In the genomic region with DNA sequence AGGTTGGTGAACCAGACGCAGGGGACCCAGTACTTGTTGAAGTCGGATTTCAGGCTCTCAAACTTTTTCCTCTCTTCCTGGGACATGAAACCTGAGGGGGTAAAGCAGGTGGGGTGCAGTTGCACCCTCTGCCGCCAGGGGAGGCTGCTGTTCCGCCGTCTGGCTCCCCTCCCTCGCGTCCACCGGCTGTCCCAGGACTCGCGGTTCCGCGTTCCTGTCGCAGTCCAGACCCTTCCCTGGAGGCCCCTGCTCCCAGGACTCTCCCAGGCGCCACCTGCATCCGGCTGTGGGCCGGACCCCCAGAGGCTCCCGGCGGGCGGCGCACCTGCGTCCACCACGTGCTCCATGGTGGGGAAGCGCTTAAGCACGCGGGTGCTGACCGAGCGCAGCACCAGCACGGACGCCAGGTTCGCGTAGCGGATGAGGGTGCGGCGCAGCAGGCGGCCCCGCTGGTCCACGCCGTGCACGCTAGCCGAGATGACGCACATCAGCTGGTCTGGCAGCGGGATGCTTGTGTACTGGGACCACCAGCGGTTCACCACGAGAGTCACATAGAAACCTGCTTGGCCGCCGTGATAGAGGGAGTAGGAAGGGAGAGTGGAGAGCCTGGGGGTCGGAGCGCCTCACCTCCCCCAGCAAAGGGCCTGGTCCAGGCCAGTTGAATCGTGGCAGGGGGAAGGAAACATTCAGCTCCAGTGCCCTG, we compare ENCODE assay signal across 8 cellular contexts. TPM values are rescaled to one million over a fixed set of nuclear protein-coding genes. Genes with fewer than 3 reads are reported as not detected.
DNase-seq lines count a peak whose midpoint lies in the region; ATAC-seq and TF ChIP-seq lines count a peak whose summit lies in the region.

No MANE protein-coding gene starts in this region.

- no peak overlapping the region for H2BK15ac ChIP-seq in mesenchymal stem cell (ENCODE audit: low read depth, poor library complexity, severe bottlenecking)

- peaks cover 32% of the 10 kb centered on the region for H3K4me1 ChIP-seq in mesenchymal stem cell (ENCODE audit: control insufficient read depth, insufficient read depth, low read depth, low read length)

- peak overlapping the region; percentile 93 for H3K27ac Mint-ChIP-seq in stimulated activated effector memory CD8-positive, alpha-beta T cell treated with anti-CD3 and anti-CD28 coated beads, Interleukin-12 subunit alpha, Interleukin-12 subunit beta, amount 100 ng/mL, for 72 hours

- DNase-seq in SIG-M5 treated with dmso at 0.1 percent for 504 hours (lab: John Stamatoyannopoulos, UW; ENCODE audit: unreplicated experiment) = peak; percentile 43
- DNase-seq in SIG-M5 (lab: John Stamatoyannopoulos, UW) = no peak
- peak; percentile 74 for DNase-seq in activated CD4-positive, alpha-beta T cell treated with anti-CD3 and anti-CD28 coated beads, Interleukin-2, amount 50 U/mL, for 4 hours
- peak; percentile 66 for DNase-seq in effector CD8-positive, alpha-beta T cell (lab: John Stamatoyannopoulos, UW)
- peak; percentile 76 for DNase-seq in mesenchymal stem cell
- DNase-seq in stimulated activated effector memory CD8-positive, alpha-beta T cell treated with anti-CD3 and anti-CD28 coated beads, Interleukin-12 subunit alpha, Interleukin-12 subunit beta, amount 100 ng/mL, for 72 hours (ENCODE audit: low spot score in 2 of 2) = peak; percentile 81 to 93

- no peaks in the 10 kb centered on the region for H3K9me3 ChIP-seq in mesenchymal stem cell (ENCODE audit: control insufficient read depth, low read length)

- H2BK5ac ChIP-seq in mesenchymal stem cell (ENCODE audit: low read depth, low read length, poor library complexity, severe bottlenecking) = no peak overlapping the region

- no peak overlapping the region for H3K4ac ChIP-seq in mesenchymal stem cell (ENCODE audit: low read depth in 1 of 2, low read length in 2 of 2)

- H3K36me3 ChIP-seq in mesenchymal stem cell (ENCODE audit: control insufficient read depth in 1 of 2, insufficient read depth in 2 of 2, low read depth in 1 of 2, low read length in 2 of 2) = peaks cover 1 to 4% of the 10 kb centered on the region in 2 experiments

- H2BK12ac ChIP-seq in mesenchymal stem cell (ENCODE audit: low read length in 2 of 2) = peak overlapping the region in 1 of 2 experiments; percentile 35

- WGBS in mesenchymal stem cell = 7% methylated on average over 49 of the region's 49 CpGs

- H3K27me3 ChIP-seq in mesenchymal stem cell (ENCODE audit: control insufficient read depth in 1 of 2, insufficient read depth in 1 of 2, low read length in 2 of 2) = peaks cover 0 to 6% of the 10 kb centered on the region in 2 experiments

- no peaks in the 10 kb centered on the region for H3K9me3 Mint-ChIP-seq in stimulated activated effector memory CD8-positive, alpha-beta T cell treated with anti-CD3 and anti-CD28 coated beads, Interleukin-12 subunit alpha, Interleukin-12 subunit beta, amount 100 ng/mL, for 72 hours

- peak overlapping the region; percentile 40 to 69 for H3K4me3 ChIP-seq in mesenchymal stem cell (ENCODE audit: insufficient read depth in 1 of 2, low read depth in 1 of 2, low read length in 2 of 2)

- H3K27ac ChIP-seq in mesenchymal stem cell (ENCODE audit: low read length, poor library complexity, severe bottlenecking) = peak overlapping the region; percentile 7

- H3K4me1 Mint-ChIP-seq in stimulated activated effector memory CD8-positive, alpha-beta T cell treated with anti-CD3 and anti-CD28 coated beads, Interleukin-12 subunit alpha, Interleukin-12 subunit beta, amount 100 ng/mL, for 72 hours = peaks cover 34% of the 10 kb centered on the region

- H4K8ac ChIP-seq in mesenchymal stem cell (ENCODE audit: low read length) = peak overlapping the region; percentile 67

- H2AK5ac ChIP-seq in mesenchymal stem cell (ENCODE audit: low read length, severe bottlenecking) = no peak overlapping the region

- H3K23ac ChIP-seq in mesenchymal stem cell (ENCODE audit: low read length in 2 of 2) = no peak overlapping the region

- H3K36me3 Mint-ChIP-seq in stimulated activated effector memory CD8-positive, alpha-beta T cell treated with anti-CD3 and anti-CD28 coated beads, Interleukin-12 subunit alpha, Interleukin-12 subunit beta, amount 100 ng/mL, for 72 hours = peaks cover 28% of the 10 kb centered on the region

- no peaks in the 10 kb centered on the region for H3K79me1 ChIP-seq in mesenchymal stem cell (replicated peaks; ENCODE audit: low read length, poor library complexity, severe bottlenecking)

- TF ChIP-seq CTCF in LNCAP (IDR thresholded peaks at IDR 0.05) = peak; percentile 66

- H2BK120ac ChIP-seq in mesenchymal stem cell (ENCODE audit: low read depth, low read length) = no peak overlapping the region

- peak overlapping the region; percentile 81 for H3K4me2 ChIP-seq in mesenchymal stem cell (ENCODE audit: low read length, poor library complexity, severe bottlenecking)

- H3K14ac ChIP-seq in mesenchymal stem cell (ENCODE audit: low read length in 2 of 2) = no peak overlapping the region

- peak; percentile 79 for ATAC-seq in stimulated activated effector memory CD8-positive, alpha-beta T cell treated with anti-CD3 and anti-CD28 coated beads, Interleukin-12 subunit alpha, Interleukin-12 subunit beta, amount 100 ng/mL, for 72 hours
- ATAC-seq in HG03139 (IDR thresholded peaks at IDR 0.05; ENCODE audit: unreplicated experiment) = no peak

- H3K4me3 Mint-ChIP-seq in stimulated activated effector memory CD8-positive, alpha-beta T cell treated with anti-CD3 and anti-CD28 coated beads, Interleukin-12 subunit alpha, Interleukin-12 subunit beta, amount 100 ng/mL, for 72 hours = peak overlapping the region; percentile 69

- peak overlapping the region; percentile 6 for H4K91ac ChIP-seq in mesenchymal stem cell (ENCODE audit: low read length)

- H2AFZ ChIP-seq in mesenchymal stem cell (ENCODE audit: low read depth, low read length) = peak overlapping the region; percentile 7

- no peak overlapping the region for H3K18ac ChIP-seq in mesenchymal stem cell (ENCODE audit: low read depth in 1 of 2, low read length in 2 of 2)

- H3K9ac ChIP-seq in mesenchymal stem cell (ENCODE audit: low read length) = peak overlapping the region; percentile 64

RNA-seq across cellular contexts. Expression of gene BEST4, which starts 1.7 kb away (rescaled TPM):
- polyA plus RNA-seq in mesenchymal stem cell (2013, experiment 1 of 2) = 0.10 TPM
- polyA plus RNA-seq in mesenchymal stem cell (2013, experiment 2 of 2) = 0.05 TPM

RNA-seq across cellular contexts. Expression of gene RPS8, which starts 10.9 kb away (rescaled TPM):
- polyA plus RNA-seq in mesenchymal stem cell (2013, experiment 1 of 2) = 4,725 TPM
- 4,884 TPM for polyA plus RNA-seq in mesenchymal stem cell (2013, experiment 2 of 2)

RNA-seq across cellular contexts. Expression of gene PLK3, which starts 13.9 kb away (rescaled TPM):
- 28.1 TPM for polyA plus RNA-seq in mesenchymal stem cell (2013, experiment 1 of 2)
- polyA plus RNA-seq in mesenchymal stem cell (2013, experiment 2 of 2) = 26.8 TPM

RNA-seq across cellular contexts. Expression of gene DYNLT4, which starts 20.9 kb away (rescaled TPM):
- 0.08 TPM for polyA plus RNA-seq in mesenchymal stem cell (2013, experiment 1 of 2)
- 0.11 TPM for polyA plus RNA-seq in mesenchymal stem cell (2013, experiment 2 of 2)

RNA-seq across cellular contexts. Expression of gene BTBD19, which starts 22.0 kb away (rescaled TPM):
- 22.8 TPM for polyA plus RNA-seq in mesenchymal stem cell (2013, experiment 1 of 2)
- polyA plus RNA-seq in mesenchymal stem cell (2013, experiment 2 of 2) = 20.2 TPM
